ENCODE assay signal across 14 cellular contexts in genomic region chr9:6229604-6230003, GRCh38. TPM values are rescaled to one million over a fixed set of nuclear protein-coding genes. Genes with fewer than 3 reads are reported as not detected.
DNase-seq lines count a peak whose midpoint lies in the region; ATAC-seq, FAIRE-seq and TF ChIP-seq lines count a peak whose summit lies in the region.
"Had no signal": no experiment of that assay in that cellular context is flagged by ENCODE, and none has a peak within 500 bp of the region (broad histone marks: within the 10 kb centered on the region; RNA-seq: fewer than 3 reads in every experiment).

No MANE protein-coding gene starts in this region.

- intact Hi-C loops in ascending aorta (cut with DNase I) = loop anchor here (10.0 kb wide), 2 partner anchors 455 to 1935 kb away; no protein-coding TSS in a partner anchor

- H3K27me3 ChIP-seq in ACC112 (ENCODE audit: insufficient read depth, low read length) (no peaks in the 10 kb centered on the region), ascending aorta (no peaks in the 10 kb centered on the region), keratinocyte (ENCODE audit: control insufficient read depth, extremely low read depth, insufficient read depth, low read length) (no peaks in the 10 kb centered on the region), WERI-Rb-1 (ENCODE audit: insufficient read depth, low read depth, severe bottlenecking) (peaks cover 6% of the 10 kb centered on the region)
- H3K27me3 ChIP-seq: cardiac muscle cell had no signal

- H4K20me1 ChIP-seq in keratinocyte (ENCODE audit: control insufficient read depth, extremely low read depth, insufficient read depth, low read length) = no peaks in the 10 kb centered on the region

- H3K9me1 ChIP-seq in keratinocyte (ENCODE audit: control insufficient read depth, extremely low read depth, insufficient read depth, low read length) = no peaks in the 10 kb centered on the region

- no peaks in the 10 kb centered on the region for H3K79me2 ChIP-seq in ACC112 (ENCODE audit: control insufficient read depth, insufficient read depth, low read length, unreplicated experiment)
- H3K79me2 ChIP-seq in keratinocyte (ENCODE audit: control insufficient read depth, insufficient read depth, low read length) = no peaks in the 10 kb centered on the region

- dilution Hi-C loops in keratinocyte (cut with MboI; ENCODE audit: extremely low pct_ligation_motif_present, low sequenced_read_pairs) = no loop called here

- H2AFZ ChIP-seq in ACC112 (ENCODE audit: low read length, unreplicated experiment) = no peak overlapping the region
- no peak overlapping the region for H2AFZ ChIP-seq in keratinocyte (ENCODE audit: control insufficient read depth, low read length)

- H3K4me1 ChIP-seq in ACC112 (ENCODE audit: control insufficient read depth, insufficient read depth, low read length, unreplicated experiment) = peaks cover 30% of the 10 kb centered on the region
- peaks cover 0 to 38% of the 10 kb centered on the region in 2 donors for H3K4me1 ChIP-seq in ascending aorta
- peaks cover 34% of the 10 kb centered on the region for H3K4me1 ChIP-seq in keratinocyte (ENCODE audit: control insufficient read depth, extremely low read depth, insufficient read depth, low read length)
- H3K4me1 ChIP-seq: Caco-2 had no signal

- peak overlapping the region; percentile 70 for H3K27ac ChIP-seq in ACC112 (ENCODE audit: low read depth, low read length)
- peak overlapping the region; percentile 50 to 58 for H3K27ac ChIP-seq in ascending aorta
- peak overlapping the region; percentile 73 for H3K27ac ChIP-seq in keratinocyte (ENCODE audit: control insufficient read depth, insufficient read depth, low read length)
- H3K27ac ChIP-seq in WERI-Rb-1 = no peak overlapping the region
- H3K27ac ChIP-seq: cardiac muscle cell, HL-60 had no signal

- ATAC-seq in HG02870 (IDR thresholded peaks at IDR 0.05; ENCODE audit: unreplicated experiment) = no peak
- ATAC-seq: activated CD8-positive, alpha-beta T cell treated with anti-CD3 and anti-CD28 coated beads, Interleukin-2, amount 10 ng/mL, durations not matched to agents 7 days and 5 days had no signal

- H3K4me3 ChIP-seq in ACC112 (ENCODE audit: low read depth, low read length) (no peak overlapping the region), ascending aorta (no peak overlapping the region), keratinocyte (ENCODE audit: control insufficient read depth in 2 of 3, extremely low read depth in 1 of 3, insufficient read depth in 2 of 3, low read depth in 1 of 3, low read length in 3 of 3) (no peak overlapping the region), WERI-Rb-1 (ENCODE audit: low read depth, low read length) (no peak overlapping the region)
- H3K4me3 ChIP-seq: cardiac muscle cell, skin epidermis had no signal

- H3K36me3 ChIP-seq in ACC112 (ENCODE audit: insufficient read depth, low read length) (no peaks in the 10 kb centered on the region), ascending aorta (no peaks in the 10 kb centered on the region), keratinocyte (ENCODE audit: control insufficient read depth in 2 of 2, extremely low read depth in 1 of 2, insufficient read depth in 2 of 2, low read length in 2 of 2) (no peaks in the 10 kb centered on the region), WERI-Rb-1 (no peaks in the 10 kb centered on the region)
- H3K36me3 ChIP-seq: cardiac muscle cell had no signal

- DNase-seq in NCI-H146 treated with DMSO at 0.1 percent for 48 hours (lab: John Stamatoyannopoulos, UW; ENCODE audit: unreplicated experiment) (peak; percentile 63), ascending aorta (ENCODE audit: low spot score in 2 of 2) (no peak), keratinocyte (ENCODE audit: low read depth, low spot score) (no peak), WERI-Rb-1 (no peak)
- no peak for DNase-seq in activated effector memory CD4-positive, alpha-beta T cell treated with anti-CD3 and anti-CD28 coated beads, Interleukin-2, amount 50 U/mL, for 16 hours
- DNase-seq in activated CD4-positive, alpha-beta T cell treated with anti-CD3 and anti-CD28 coated beads for 48 hours = no peak
- DNase-seq: activated CD8-positive, alpha-beta T cell treated with anti-CD3 and anti-CD28 coated beads, Interleukin-2, amount 10 ng/mL, durations not matched to agents 7 days and 5 days; Caco-2; NCI-H510A treated with DMSO at 0.1 percent for 48 hours had no signal

- no peak for FAIRE-seq in keratinocyte (lab: Jason Lieb, UNC)

- H3K4me2 ChIP-seq in keratinocyte (ENCODE audit: control insufficient read depth, extremely low read depth, insufficient read depth, low read depth, low read length) = peak overlapping the region; percentile 73

- H3K9me3 ChIP-seq in ascending aorta = no peaks in the 10 kb centered on the region
- H3K9me3 ChIP-seq in keratinocyte (ENCODE audit: control insufficient read depth, low read depth, low read length) = no peaks in the 10 kb centered on the region
- no peaks in the 10 kb centered on the region for H3K9me3 ChIP-seq in WERI-Rb-1 (ENCODE audit: severe bottlenecking)
- H3K9me3 ChIP-seq: Caco-2 had no signal

- no peak overlapping the region for H3K9ac ChIP-seq in keratinocyte (ENCODE audit: control insufficient read depth, extremely low read depth, insufficient read depth, low read length)

- TF ChIP-seq CTCF in ascending aorta (IDR thresholded peaks at IDR 0.05) = no peak
- no peak for TF ChIP-seq CTCF in keratinocyte (optimal IDR thresholded peaks at IDR 0.05 in 1 of 3, IDR thresholded peaks at IDR 0.05 in 1 of 3, conservative IDR thresholded peaks at IDR 0.05 in 1 of 3; ENCODE audit: extremely low read depth in 1 of 3, insufficient read depth in 2 of 3, low read length in 3 of 3)
- no peak for TF ChIP-seq CTCF in WERI-Rb-1 (IDR thresholded peaks at IDR 0.05; ENCODE audit: low read depth, low read length)

RNA-seq across cellular contexts. Expression of gene IL33, which starts 14.0 kb away (rescaled TPM):
- 38.0 TPM for total RNA-seq in ascending aorta
- polyA plus RNA-seq in keratinocyte = 1.6 to 33.2 TPM (median 7.8 TPM) in 3 replicates
- polyA plus RNA-seq in keratinocyte (2011; ENCODE audit: low read depth) = 2.1 TPM
- 9.0 and 11.3 TPM in 2 replicates for polyA plus RNA-seq in keratinocyte (2011; cell fraction: cytosol; rRNA removed)
- 10.5 and 12.4 TPM in 2 replicates for polyA plus RNA-seq in keratinocyte (2011; cell fraction: nucleus; rRNA removed)
- 0.93 and 1.3 TPM in 2 replicates for polyA plus RNA-seq in keratinocyte (2012; ENCODE audit: low replicate concordance)
- polyA minus RNA-seq in keratinocyte = 0.46 to 9.1 TPM (median 3.3 TPM) in 3 replicates
- 3.1 TPM for polyA minus RNA-seq in keratinocyte (2011; cell fraction: cytosol; rRNA and poly(A)+ RNA removed)
- 2.4 and 6.1 TPM in 2 replicates for polyA minus RNA-seq in keratinocyte (2011; cell fraction: nucleus; rRNA and poly(A)+ RNA removed)
- total RNA-seq: activated CD8-positive, alpha-beta T cell treated with anti-CD3 and anti-CD28 coated beads, Interleukin-2, amount 10 ng/mL, durations not matched to agents 7 days and 5 days; Caco-2; cardiac muscle cell had no signal
- polyA plus RNA-seq: cardiac muscle cell had no signal
